In the genomic region with DNA sequence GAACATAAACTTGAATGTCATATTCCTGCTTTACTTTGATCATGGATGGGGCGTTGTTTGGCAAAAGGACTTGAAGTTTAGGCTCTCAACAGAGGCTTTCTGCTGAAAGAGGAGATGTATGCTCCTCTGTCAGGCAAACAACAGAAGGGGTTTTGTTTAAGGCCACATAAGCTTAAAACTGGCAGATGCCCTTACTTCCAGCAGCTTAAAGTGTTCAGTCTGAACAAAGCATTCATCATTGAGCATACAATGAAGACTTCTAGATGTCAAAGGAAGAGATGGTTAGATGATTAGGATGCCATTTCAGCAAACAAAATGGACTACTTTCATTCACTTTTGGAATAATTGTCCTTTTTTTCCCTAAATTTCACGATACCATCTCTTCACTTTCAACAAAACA, we compare ENCODE assay signal across 20 cellular contexts.
DNase-seq lines count a peak whose midpoint lies in the region; ATAC-seq and TF ChIP-seq lines count a peak whose summit lies in the region.
"Had no signal": no experiment of that assay in that cellular context is flagged by ENCODE, and none has a peak within 500 bp of the region (broad histone marks: within the 10 kb centered on the region; RNA-seq: fewer than 3 reads in every experiment).

No MANE protein-coding gene starts in this region.

- peaks cover 40% of the 10 kb centered on the region for H3K4me1 ChIP-seq in OCI-LY1 (ENCODE audit: insufficient read depth, low read length, severe bottlenecking)

- H3K9ac ChIP-seq in OCI-LY1 (ENCODE audit: low read length) = no peak overlapping the region

- H3K27me3 Mint-ChIP-seq in activated T-cell treated with anti-CD3 and anti-CD28 coated beads, Interleukin-2, amount 50 U/mL, for 72 hours (ENCODE audit: low read depth) = no peaks in the 10 kb centered on the region
- H3K27me3 Mint-ChIP-seq: activated B cell treated with CpG ODN at 0.5 μM for 24 hours; activated CD8-positive, alpha-beta T cell treated with anti-CD3 and anti-CD28 coated beads for 36 hours; activated T-cell treated with anti-CD3 and anti-CD28 coated beads, Interleukin-2, amount 50 U/mL, for 24 hours; CD4-positive, CD25-positive, alpha-beta regulatory T cell; stimulated activated naive B cell treated with anti-CD40 and anti-IgM and Interleukin-4, amounts not matched to agents 10 μg/mL and 1 μg/mL and 100 μg/mL, for 72 hours; T-helper 17 cell had no signal

- H3K9me3 ChIP-seq in OCI-LY1 (ENCODE audit: low read length) = no peaks in the 10 kb centered on the region
- H3K9me3 ChIP-seq: HAP-1, tibial nerve had no signal

- H2AFZ ChIP-seq in OCI-LY1 (ENCODE audit: low read length) = no peak overlapping the region

- no peak overlapping the region for H3K4me3 Mint-ChIP-seq in activated T-cell treated with anti-CD3 and anti-CD28 coated beads, Interleukin-2, amount 50 U/mL, for 72 hours
- H3K4me3 Mint-ChIP-seq: activated B cell treated with CpG ODN at 0.5 μM for 24 hours; activated CD8-positive, alpha-beta T cell treated with anti-CD3 and anti-CD28 coated beads for 36 hours; activated T-cell treated with anti-CD3 and anti-CD28 coated beads, Interleukin-2, amount 50 U/mL, for 24 hours; CD4-positive, CD25-positive, alpha-beta regulatory T cell; stimulated activated naive B cell treated with anti-CD40 and anti-IgM and Interleukin-4, amounts not matched to agents 10 μg/mL and 1 μg/mL and 100 μg/mL, for 72 hours; T-helper 17 cell had no signal

- no peak overlapping the region for H3K4me3 ChIP-seq in OCI-LY1 (ENCODE audit: low read depth, low read length, poor library complexity, severe bottlenecking)
- H3K4me3 ChIP-seq: HAP-1, tibial nerve had no signal

- no peak for TF ChIP-seq CTCF in OCI-LY1 (IDR thresholded peaks at IDR 0.05; ENCODE audit: low read length)

- peaks cover 0 to 3% of the 10 kb centered on the region in 2 donors for H3K9me3 Mint-ChIP-seq in activated T-cell treated with anti-CD3 and anti-CD28 coated beads, Interleukin-2, amount 50 U/mL, for 72 hours
- H3K9me3 Mint-ChIP-seq: activated CD8-positive, alpha-beta T cell treated with anti-CD3 and anti-CD28 coated beads for 36 hours had no signal

- H3K27me3 ChIP-seq in OCI-LY1 (ENCODE audit: insufficient read depth, low read length) = no peaks in the 10 kb centered on the region
- H3K27me3 ChIP-seq: tibial nerve had no signal

- H3F3A ChIP-seq in OCI-LY1 (ENCODE audit: insufficient read depth, low read length) = no peaks in the 10 kb centered on the region

- H4K20me1 ChIP-seq in OCI-LY1 (ENCODE audit: insufficient read depth, low read length) = no peaks in the 10 kb centered on the region

- no peak for ATAC-seq in activated T-cell treated with anti-CD3 and anti-CD28 coated beads, Interleukin-2, amount 50 U/mL, for 72 hours (replicated peaks in 1 of 2)
- ATAC-seq: activated CD8-positive, alpha-beta T cell treated with anti-CD3 and anti-CD28 coated beads for 36 hours; activated naive CD4-positive, alpha-beta T cell treated with anti-CD3 and anti-CD28 coated beads, Interleukin-2, amount 50 U/mL, for 72 hours; right cardiac atrium; stimulated activated naive B cell treated with anti-CD40 and anti-IgM and Interleukin-4, amounts not matched to agents 10 μg/mL and 1 μg/mL and 100 μg/mL, for 72 hours; T-helper 17 cell had no signal

- no peak overlapping the region for H3K27ac Mint-ChIP-seq in activated T-cell treated with anti-CD3 and anti-CD28 coated beads, Interleukin-2, amount 50 U/mL, for 72 hours
- H3K27ac Mint-ChIP-seq: activated B cell treated with CpG ODN at 0.5 μM for 24 hours; activated CD8-positive, alpha-beta T cell treated with anti-CD3 and anti-CD28 coated beads for 36 hours; activated naive CD4-positive, alpha-beta T cell treated with anti-CD3 and anti-CD28 coated beads, Interleukin-2, amount 50 U/mL, for 72 hours; activated T-cell treated with anti-CD3 and anti-CD28 coated beads, Interleukin-2, amount 50 U/mL, for 24 hours; CD4-positive, CD25-positive, alpha-beta regulatory T cell; stimulated activated naive B cell treated with anti-CD40 and anti-IgM and Interleukin-4, amounts not matched to agents 10 μg/mL and 1 μg/mL and 100 μg/mL, for 72 hours; T-helper 17 cell had no signal

- DNase-seq in NCI-H748 (lab: John Stamatoyannopoulos, UW; ENCODE audit: unreplicated experiment) = peak; percentile 35
- no peak for DNase-seq in NCI-H748 treated with DMSO at 0.1 percent for 48 hours (lab: John Stamatoyannopoulos, UW)
- DNase-seq in inferior parietal cortex (ENCODE audit: extremely low spot score) = peak; percentile 56
- no peak for DNase-seq in GDM1 (lab: John Stamatoyannopoulos, UW)
- no peak for DNase-seq in activated T-cell treated with anti-CD3 and anti-CD28 coated beads, Interleukin-2, amount 50 U/mL, for 72 hours
- DNase-seq in LoVo (ENCODE audit: low spot score) = no peak
- no peak for DNase-seq in ecto neural progenitor cell (ENCODE audit: low spot score)
- DNase-seq: activated B cell treated with CpG ODN at 0.5 μM for 24 hours; activated CD8-positive, alpha-beta T cell treated with anti-CD3 and anti-CD28 coated beads for 36 hours; activated T-cell treated with anti-CD3 and anti-CD28 coated beads, Interleukin-2, amount 50 U/mL, for 24 hours; CD4-positive, CD25-positive, alpha-beta regulatory T cell; cortex of kidney; MV-4-11; right cardiac atrium; stimulated activated naive B cell treated with anti-CD40 and anti-IgM and Interleukin-4, amounts not matched to agents 10 μg/mL and 1 μg/mL and 100 μg/mL, for 72 hours; T-helper 17 cell had no signal

- peak overlapping the region; percentile 2 for H3K27ac ChIP-seq in OCI-LY1 (ENCODE audit: low read depth, low read length, poor library complexity, severe bottlenecking)
- H3K27ac ChIP-seq: tibial nerve had no signal

- H3K36me3 ChIP-seq in OCI-LY1 (ENCODE audit: insufficient read depth, low read length) = no peaks in the 10 kb centered on the region
- H3K36me3 ChIP-seq: HAP-1, tibial nerve had no signal

- no peaks in the 10 kb centered on the region for H3K4me1 Mint-ChIP-seq in activated T-cell treated with anti-CD3 and anti-CD28 coated beads, Interleukin-2, amount 50 U/mL, for 72 hours (ENCODE audit: low read depth)
- H3K4me1 Mint-ChIP-seq: activated B cell treated with CpG ODN at 0.5 μM for 24 hours; CD4-positive, CD25-positive, alpha-beta regulatory T cell; stimulated activated naive B cell treated with anti-CD40 and anti-IgM and Interleukin-4, amounts not matched to agents 10 μg/mL and 1 μg/mL and 100 μg/mL, for 72 hours; T-helper 17 cell had no signal

- H3K79me2 ChIP-seq in OCI-LY1 (ENCODE audit: insufficient read depth, low read length) = no peaks in the 10 kb centered on the region

- no peaks in the 10 kb centered on the region for H3K36me3 Mint-ChIP-seq in activated T-cell treated with anti-CD3 and anti-CD28 coated beads, Interleukin-2, amount 50 U/mL, for 72 hours (ENCODE audit: insufficient read depth in 2 of 2)
- H3K36me3 Mint-ChIP-seq: activated naive CD4-positive, alpha-beta T cell treated with anti-CD3 and anti-CD28 coated beads, Interleukin-2, amount 50 U/mL, for 72 hours; CD4-positive, CD25-positive, alpha-beta regulatory T cell; stimulated activated naive B cell treated with anti-CD40 and anti-IgM and Interleukin-4, amounts not matched to agents 10 μg/mL and 1 μg/mL and 100 μg/mL, for 72 hours had no signal

- no peaks in the 10 kb centered on the region for H3K9me2 ChIP-seq in OCI-LY1 (ENCODE audit: low read depth, low read length)

- no peak overlapping the region for H3K4me2 ChIP-seq in OCI-LY1 (ENCODE audit: low read length)

Comparison
In these comparisons a context has a peak if more than half of its experiments do, and no peak if none do; other contexts are left out.
1. DNase-seq: peak in NCI-H748 (single experiment) and inferior parietal cortex (single experiment); none in NCI-H748 treated with DMSO at 0.1 percent for 48 hours (single experiment), GDM1 (single experiment), activated T-cell treated with anti-CD3 and anti-CD28 coated beads, Interleukin-2, amount 50 U/mL, for 72 hours (0 of 2), LoVo (single experiment) and ecto neural progenitor cell (single experiment).